9 cellular contexts compared by ENCODE assay signal in genomic region chr2:37523861-37524362, GRCh38.
DNase-seq lines count a peak whose midpoint lies in the region; ATAC-seq and TF ChIP-seq lines count a peak whose summit lies in the region.
"Had no signal": no experiment of that assay in that cellular context is flagged by ENCODE, and none has a peak within 500 bp of the region (broad histone marks: within the 10 kb centered on the region; RNA-seq: fewer than 3 reads in every experiment).

No MANE protein-coding gene starts in this region.

- no peak overlapping the region for H3K9ac ChIP-seq in rectal smooth muscle tissue (ENCODE audit: low read length)

- ATAC-seq in HG02938 (IDR thresholded peaks at IDR 0.05; ENCODE audit: unreplicated experiment), result no peak

- TF ChIP-seq CTCF in fibroblast of pulmonary artery (IDR thresholded peaks at IDR 0.05; ENCODE audit: low read length, missing control alignments), result no peak

- no peaks in the 10 kb centered on the region for H3K27me3 ChIP-seq in rectal smooth muscle tissue (ENCODE audit: control insufficient read depth, insufficient read depth, low read length)

- H3K4me1 ChIP-seq in rectal smooth muscle tissue (ENCODE audit: control insufficient read depth, insufficient read depth, low read length), result peaks cover 24% of the 10 kb centered on the region

- H3K36me3 ChIP-seq in rectal smooth muscle tissue (ENCODE audit: control insufficient read depth, insufficient read depth, low read length), result no peaks in the 10 kb centered on the region

- DNase-seq in DMS 273 treated with DMSO at 0.1 percent for 48 hours (lab: John Stamatoyannopoulos, UW), result peak; percentile 97
- DNase-seq in RPMI7951 (ENCODE audit: low read depth), result peak; percentile 71
- DNase-seq in fibroblast of pulmonary artery (ENCODE audit: low read depth), result peak; percentile 93
- DNase-seq in NCI-H345 (lab: John Stamatoyannopoulos, UW), result no peak
- DNase-seq in NCI-H2029 treated with DMSO at 0.1 percent for 48 hours (lab: John Stamatoyannopoulos, UW), result no peak
- no peak for DNase-seq in stimulated activated CD4-positive, alpha-beta T cell treated with anti-CD3 and anti-CD28 coated beads, Interleukin-2, amount 100 ng/mL, for 24 hours
- DNase-seq: NCI-H187 treated with DMSO at 0.1 percent for 48 hours had no signal

- H3K27ac ChIP-seq in rectal smooth muscle tissue (ENCODE audit: low read depth, low read length), result peak overlapping the region; percentile 78

- H3K4me3 ChIP-seq in fibroblast of pulmonary artery (replicated peaks; ENCODE audit: low read depth, low read length), result no peak overlapping the region
- no peak overlapping the region for H3K4me3 ChIP-seq in rectal smooth muscle tissue (ENCODE audit: low read length)

Comparison
In these comparisons a context has a peak if more than half of its experiments do, and no peak if none do; other contexts are left out.
1. DNase-seq: peak in DMS 273 treated with DMSO at 0.1 percent for 48 hours (single experiment), RPMI7951 (single experiment) and fibroblast of pulmonary artery (single experiment); none in NCI-H345 (single experiment), NCI-H2029 treated with DMSO at 0.1 percent for 48 hours (single experiment) and stimulated activated CD4-positive, alpha-beta T cell treated with anti-CD3 and anti-CD28 coated beads, Interleukin-2, amount 100 ng/mL, for 24 hours (0 of 2).